ENCODE assay signal across 15 cellular contexts in genomic region chr13:98450012-98450411, GRCh38.
A peak's percentile ranks its signal among the peaks of the same experiment; 100 is the strongest.
DNase-seq lines count a peak whose midpoint lies in the region; ATAC-seq and TF ChIP-seq lines count a peak whose summit lies in the region.
"Had no signal": no experiment of that assay in that cellular context is flagged by ENCODE, and none has a peak within 500 bp of the region (broad histone marks: within the 10 kb centered on the region; RNA-seq: fewer than 3 reads in every experiment).

No MANE protein-coding gene starts in this region.

- peaks cover 100% of the 10 kb centered on the region for H4K20me1 ChIP-seq in BLaER1
- peaks cover 5% of the 10 kb centered on the region for H4K20me1 ChIP-seq in GM23338 (replicated peaks; ENCODE audit: insufficient read depth)

- peaks cover 7% of the 10 kb centered on the region; the same call in 1 of the 2 replicates for H3F3A ChIP-seq in GM23338 (replicated peaks; ENCODE audit: low read depth)

- no peaks in the 10 kb centered on the region for H3K9me2 ChIP-seq in GM23338 (ENCODE audit: insufficient read depth)

- H3K9me3 ChIP-seq in BLaER1 (no peaks in the 10 kb centered on the region), body of pancreas (no peaks in the 10 kb centered on the region)
- H3K9me3 ChIP-seq: SJCRH30 had no signal

- peaks cover 68% of the 10 kb centered on the region for H3K4me1 ChIP-seq in BLaER1
- H3K4me1 ChIP-seq in GM23338 (ENCODE audit: insufficient read depth): peaks cover 28% of the 10 kb centered on the region
- peaks cover 10% of the 10 kb centered on the region for H3K4me1 ChIP-seq in body of pancreas

- H3K4me3 Mint-ChIP-seq in GM23338 (no peak overlapping the region), nephron (no peak overlapping the region)
- H3K4me3 Mint-ChIP-seq: activated B cell treated with CpG ODN at 0.5 μM for 24 hours; CD14-positive monocyte; stimulated activated naive B cell treated with anti-CD40 and anti-IgM and Interleukin-4, amounts not matched to agents 10 μg/mL and 1 μg/mL and 100 μg/mL, for 72 hours had no signal

- TF ChIP-seq CTCF in GM23338 (conservative IDR thresholded peaks at IDR 0.05; ENCODE audit: low read depth in 2 of 2) (no peak), coronary artery (IDR thresholded peaks at IDR 0.05) (no peak), nephron (IDR thresholded peaks at IDR 0.05; ENCODE audit: unreplicated experiment in 3 of 3) (no peak), body of pancreas (IDR thresholded peaks at IDR 0.05) (no peak)

- peaks cover 55% of the 10 kb centered on the region for H3K36me3 Mint-ChIP-seq in GM23338 (ENCODE audit: low read depth)
- peaks cover 73% of the 10 kb centered on the region for H3K36me3 Mint-ChIP-seq in nephron (ENCODE audit: low read depth)

- H3K9ac ChIP-seq in BLaER1: no peak overlapping the region

- WGBS in body of pancreas, 2 donors: 65 to 72% methylated on average over 1 of the region's 1 CpG

- H3K4me2 ChIP-seq in BLaER1 (peak overlapping the region; percentile 86), GM23338 (peak overlapping the region; percentile 73)

- H3K9me3 Mint-ChIP-seq in GM23338 (no peaks in the 10 kb centered on the region; the same call in 1 of the 3 replicates), nephron (no peaks in the 10 kb centered on the region)
- H3K9me3 Mint-ChIP-seq: activated B cell treated with CpG ODN at 0.5 μM for 24 hours; activated T-helper 2 cell treated with anti-CD3 and anti-CD28 coated beads, Interferon-gamma antibody, Interleukin-2, Interleukin-4, amounts not matched to agents 10 μg/mL and 5 μg/mL and 100 μg/mL, durations not matched to agents 14 hours and 24 hours and 36 hours; CD14-positive monocyte; stimulated activated naive B cell treated with anti-CD40 and anti-IgM and Interleukin-4, amounts not matched to agents 10 μg/mL and 1 μg/mL and 100 μg/mL, for 72 hours had no signal

- H3K27ac ChIP-seq in BLaER1 (no peak overlapping the region), GM23338 (ENCODE audit: low read depth) (peak overlapping the region; percentile 87), coronary artery (peak overlapping the region; percentile 58 to 84), body of pancreas (peak overlapping the region in 1 of 4 donors; percentile 9)
- H3K27ac ChIP-seq: SJCRH30 had no signal

- H3K27me3 Mint-ChIP-seq in GM23338 (ENCODE audit: insufficient read depth, low read depth, poor library complexity) (peaks cover 30% of the 10 kb centered on the region), nephron (ENCODE audit: low read depth) (no peaks in the 10 kb centered on the region)
- H3K27me3 Mint-ChIP-seq: activated B cell treated with CpG ODN at 0.5 μM for 24 hours; stimulated activated naive B cell treated with anti-CD40 and anti-IgM and Interleukin-4, amounts not matched to agents 10 μg/mL and 1 μg/mL and 100 μg/mL, for 72 hours had no signal

- intact Hi-C loops in body of pancreas (cut with DNase I): no loop called here

- DNase-seq in GM23338 (ENCODE audit: low spot score) (no peak), coronary artery (ENCODE audit: low spot score) (no peak), superior temporal gyrus (ENCODE audit: extremely low spot score) (no peak), body of pancreas (no peak)
- DNase-seq: activated B cell treated with CpG ODN at 0.5 μM for 24 hours; NCI-H2081; SJCRH30; stimulated activated CD4-positive, alpha-beta T cell treated with anti-CD3 and anti-CD28 coated beads, Interleukin-2, amount 100 ng/mL, for 24 hours; stimulated activated naive B cell treated with anti-CD40 and anti-IgM and Interleukin-4, amounts not matched to agents 10 μg/mL and 1 μg/mL and 100 μg/mL, for 72 hours had no signal

- no peaks in the 10 kb centered on the region for H3K27me3 ChIP-seq in BLaER1
- H3K27me3 ChIP-seq in GM23338 (ENCODE audit: insufficient read depth): no peaks in the 10 kb centered on the region
- H3K27me3 ChIP-seq in body of pancreas: no peaks in the 10 kb centered on the region
- H3K27me3 ChIP-seq: SJCRH30 had no signal

- H3K36me3 ChIP-seq in BLaER1 (peaks cover 67% of the 10 kb centered on the region), GM23338 (ENCODE audit: insufficient read depth) (peaks cover 17% of the 10 kb centered on the region; the same call in 1 of the 2 replicates), body of pancreas (replicated peaks in 1 of 2; ENCODE audit: insufficient read depth in 1 of 2, low read depth in 2 of 2) (peaks cover 11 to 14% of the 10 kb centered on the region in 2 donors)

- H3K27ac Mint-ChIP-seq in GM23338 (peak overlapping the region; percentile 70), nephron (peak overlapping the region; percentile 67 to 75 (median 68))
- H3K27ac Mint-ChIP-seq: activated T-helper 2 cell treated with anti-CD3 and anti-CD28 coated beads, Interferon-gamma antibody, Interleukin-2, Interleukin-4, amounts not matched to agents 10 μg/mL and 5 μg/mL and 100 μg/mL, durations not matched to agents 14 hours and 24 hours and 36 hours had no signal

- H3K79me2 ChIP-seq in GM23338 (replicated peaks; ENCODE audit: insufficient read depth): peaks cover 12% of the 10 kb centered on the region; the same call in 1 of the 2 replicates

- no peak for TF ChIP-seq POLR2A in body of pancreas (IDR thresholded peaks at IDR 0.05)

- H3K4me1 Mint-ChIP-seq in GM23338 (peaks cover 42% of the 10 kb centered on the region), nephron (peaks cover 53% of the 10 kb centered on the region)

- no peak overlapping the region for H3K4me3 ChIP-seq in BLaER1
- H3K4me3 ChIP-seq in GM23338: no peak overlapping the region
- H3K4me3 ChIP-seq in coronary artery: no peak overlapping the region
- H3K4me3 ChIP-seq in body of pancreas: no peak overlapping the region
- H3K4me3 ChIP-seq: SJCRH30 had no signal

- no peak overlapping the region for H2AFZ ChIP-seq in GM23338

- ATAC-seq in GM23338 (no peak), HG03175 (IDR thresholded peaks at IDR 0.05; ENCODE audit: unreplicated experiment) (no peak), body of pancreas (no peak), HG03378 (IDR thresholded peaks at IDR 0.05; ENCODE audit: unreplicated experiment) (no peak)
- ATAC-seq: stimulated activated naive B cell treated with anti-CD40 and anti-IgM and Interleukin-4, amounts not matched to agents 10 μg/mL and 1 μg/mL and 100 μg/mL, for 72 hours had no signal

TF ChIP-seq in GM23338, 12 proteins besides CTCF, POLR2A, EP300 and RAD21 (continues in another document):
- TF ChIP-seq ZNF462 (CRISPR knock-in tag; IDR thresholded peaks at IDR 0.05): no peak
- TF ChIP-seq ZNF331 (CRISPR knock-in tag; IDR thresholded peaks at IDR 0.05; ENCODE audit: low read depth): no peak
- TF ChIP-seq CREB1 (CRISPR knock-in tag; IDR thresholded peaks at IDR 0.05; ENCODE audit: low read depth): no peak
- TF ChIP-seq POLR2AphosphoS5 (IDR thresholded peaks at IDR 0.05; ENCODE audit: low read depth): no peak
